8 cellular contexts compared by ENCODE assay signal in the genomic region with DNA sequence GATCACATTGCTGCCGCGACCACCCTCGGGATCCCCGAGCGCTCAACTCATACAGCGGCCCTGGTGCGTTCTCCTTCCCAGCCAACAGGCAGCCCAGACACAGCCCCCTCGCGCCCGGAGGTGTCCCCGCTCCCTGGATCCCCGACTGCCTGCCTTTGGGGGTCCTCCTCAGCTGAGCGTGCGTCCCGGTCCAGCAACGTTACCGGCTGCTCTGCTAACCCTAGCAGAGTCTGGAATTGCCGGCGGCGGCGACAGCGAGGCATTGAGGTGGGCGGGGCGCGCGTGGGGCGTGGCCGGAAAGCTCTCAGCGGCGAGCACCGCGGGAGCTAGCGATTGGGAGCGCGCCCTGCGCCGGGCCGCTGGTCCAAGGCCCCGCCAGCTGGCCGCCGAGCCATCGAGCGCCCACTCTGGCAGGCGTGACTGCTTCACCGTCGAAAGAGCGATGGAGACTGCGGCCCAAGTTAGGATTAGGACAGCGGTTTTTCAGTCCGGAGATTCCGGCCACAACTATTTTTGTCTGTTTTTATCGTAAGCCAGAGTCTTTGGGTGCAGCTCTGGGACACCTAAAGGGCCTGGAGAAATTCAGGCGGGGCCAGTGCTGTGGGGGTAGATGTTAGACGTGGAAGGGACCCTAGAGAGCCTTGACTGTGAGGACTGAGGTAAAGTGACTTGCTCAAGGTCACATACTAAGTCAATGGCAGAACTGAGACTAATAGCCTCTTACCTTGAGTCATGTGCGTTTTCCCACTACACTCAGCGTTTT. TPM values are rescaled to one million over a fixed set of nuclear protein-coding genes. Genes with fewer than 3 reads are reported as not detected.
DNase-seq lines count a peak whose midpoint lies in the region; ATAC-seq and TF ChIP-seq lines count a peak whose summit lies in the region.

A gene (minus strand): TSS at position 232 of the 763 bp plus-strand sequence. CDS start 17,575 bp downstream, outside the sequence.

- peaks cover 9% of the 10 kb centered on the region; the same call in 1 of the 2 replicates for H3F3A ChIP-seq in SU-DHL-6 (ENCODE audit: insufficient read depth)

- H3K27ac ChIP-seq in SU-DHL-6 (ENCODE audit: low read depth, low read length) (peak within 1 kb of the TSS; percentile 36; the same call in 1 of the 2 replicates), cardiac muscle cell (peak within 1 kb of the TSS; percentile 89), parathyroid adenoma (peak within 1 kb of the TSS; percentile 61), tibial artery (peak within 1 kb of the TSS; percentile 84 to 85)

- H3K27me3 ChIP-seq in SU-DHL-6 (ENCODE audit: low read length) (no peaks in the 10 kb centered on the region), cardiac muscle cell (no peaks in the 10 kb centered on the region), parathyroid adenoma (ENCODE audit: control insufficient read depth, insufficient read depth, low read length) (no peaks in the 10 kb centered on the region), tibial artery (no peaks in the 10 kb centered on the region)

- DNase-seq in NCI-H1417 (lab: John Stamatoyannopoulos, UW) (peak; percentile 93 to 96 (median 95)), cardiac muscle cell (ENCODE audit: low read depth in 1 of 2, low spot score in 1 of 2) (peak; percentile 97 to 98), tibial artery (peak; percentile 94 to 97)
- DNase-seq in activated naive CD8-positive, alpha-beta T cell treated with anti-CD3 and anti-CD28 coated beads, Interleukin-2, amount 50 U/mL, for 16 hours (ENCODE audit: low read depth, low spot score) = peak; percentile 79

- H3K4me1 ChIP-seq in cardiac muscle cell (ENCODE audit: low read depth) (peaks cover 12% of the 10 kb centered on the region), parathyroid adenoma (peaks cover 3% of the 10 kb centered on the region), tibial artery (peaks cover 0 to 31% (median 9%) of the 10 kb centered on the region in 4 donors)

- TF ChIP-seq CTCF in GM12875 (IDR thresholded peaks at IDR 0.05; ENCODE audit: borderline replicate concordance, insufficient read depth, low read depth, low read length) (no peak), SU-DHL-6 (IDR thresholded peaks at IDR 0.05; ENCODE audit: insufficient read depth, low read length, poor library complexity, severe bottlenecking) (no peak), cardiac muscle cell (IDR thresholded peaks at IDR 0.05; ENCODE audit: low read depth, low read length) (peak; percentile 25), parathyroid adenoma (IDR thresholded peaks at IDR 0.05) (peak; percentile 55), tibial artery (IDR thresholded peaks at IDR 0.05) (peak in 1 of 2 experiments; percentile 28)

- H3K79me2 ChIP-seq in SU-DHL-6 (ENCODE audit: insufficient read depth, low read length) (peaks cover 5% of the 10 kb centered on the region; the same call in 1 of the 2 replicates), parathyroid adenoma (peaks cover 16% of the 10 kb centered on the region)

- peak; percentile 95 for ATAC-seq in HG02763 (IDR thresholded peaks at IDR 0.05; ENCODE audit: unreplicated experiment)

- peak within 1 kb of the TSS; percentile 88 for H3K4me2 ChIP-seq in SU-DHL-6 (ENCODE audit: low read depth, low read length, poor library complexity, severe bottlenecking)
- H3K4me2 ChIP-seq in parathyroid adenoma (ENCODE audit: low read length) = peak within 1 kb of the TSS; percentile 64

- H3K36me3 ChIP-seq in SU-DHL-6 (ENCODE audit: low read length) (no peaks in the 10 kb centered on the region), cardiac muscle cell (no peaks in the 10 kb centered on the region), parathyroid adenoma (ENCODE audit: control insufficient read depth, insufficient read depth, low read length) (no peaks in the 10 kb centered on the region), tibial artery (no peaks in the 10 kb centered on the region)

- intact Hi-C loops in tibial artery (cut with DNase I; ENCODE audit: low total_unique reads) = loop anchor here (2.0 kb wide), 1 partner anchor 36 kb away; a partner anchor contains a TSS

- H3K9ac ChIP-seq in SU-DHL-6 (ENCODE audit: low read length) (peak within 1 kb of the TSS; percentile 70), parathyroid adenoma (no peak within 1 kb of the TSS)

- H3K4me3 ChIP-seq in GM12875 (ENCODE audit: low read depth, low read length) (peak within 1 kb of the TSS; percentile 71), SU-DHL-6 (ENCODE audit: insufficient read depth, low read length, poor library complexity, severe bottlenecking) (peak within 1 kb of the TSS; percentile 82), cardiac muscle cell (peak within 1 kb of the TSS; percentile 87), parathyroid adenoma (ENCODE audit: low read depth, low read length) (peak within 1 kb of the TSS; percentile 94), tibial artery (peak within 1 kb of the TSS; percentile 83 to 88)

- H2AFZ ChIP-seq in SU-DHL-6 (ENCODE audit: low read depth, low read length, severe bottlenecking) (peak within 1 kb of the TSS; percentile 87), parathyroid adenoma (peak within 1 kb of the TSS; percentile 90)

- H4K20me1 ChIP-seq in SU-DHL-6 (ENCODE audit: low read depth, low read length) = no peaks in the 10 kb centered on the region

- H3K9me2 ChIP-seq in SU-DHL-6 (replicated peaks; ENCODE audit: insufficient read depth, low read length) = no peaks in the 10 kb centered on the region

- H3K9me3 ChIP-seq in SU-DHL-6 (ENCODE audit: insufficient read depth, low read length) = no peaks in the 10 kb centered on the region
- H3K9me3 ChIP-seq in cardiac muscle cell (ENCODE audit: low read depth) = no peaks in the 10 kb centered on the region
- no peaks in the 10 kb centered on the region for H3K9me3 ChIP-seq in parathyroid adenoma (ENCODE audit: control insufficient read depth, low read length)
- H3K9me3 ChIP-seq in tibial artery = no peaks in the 10 kb centered on the region

RNA-seq across cellular contexts. Expression of the gene that starts here (rescaled TPM):
- total RNA-seq in cardiac muscle cell = 16.1 and 31.7 TPM in 2 replicates
- polyA plus RNA-seq in cardiac muscle cell = 12.2 and 23.2 TPM in 2 replicates

Comparison
In these comparisons a context has a peak if more than half of its experiments do, and no peak if none do; other contexts are left out.
1. Peak in every context shown above with its lines: DNase-seq, ATAC-seq, H3K4me3 ChIP-seq and H3K27ac ChIP-seq.
2. CTCF ChIP-seq: peak in cardiac muscle cell (single experiment) and parathyroid adenoma (single experiment); none in GM12875 (single experiment) and SU-DHL-6 (single experiment).
3. H3K27ac ChIP-seq: peak in every context shown above with its lines; median percentile 89 in cardiac muscle cell; 84 in tibial artery; 61 in parathyroid adenoma; 36 in SU-DHL-6.